In the genomic region with DNA sequence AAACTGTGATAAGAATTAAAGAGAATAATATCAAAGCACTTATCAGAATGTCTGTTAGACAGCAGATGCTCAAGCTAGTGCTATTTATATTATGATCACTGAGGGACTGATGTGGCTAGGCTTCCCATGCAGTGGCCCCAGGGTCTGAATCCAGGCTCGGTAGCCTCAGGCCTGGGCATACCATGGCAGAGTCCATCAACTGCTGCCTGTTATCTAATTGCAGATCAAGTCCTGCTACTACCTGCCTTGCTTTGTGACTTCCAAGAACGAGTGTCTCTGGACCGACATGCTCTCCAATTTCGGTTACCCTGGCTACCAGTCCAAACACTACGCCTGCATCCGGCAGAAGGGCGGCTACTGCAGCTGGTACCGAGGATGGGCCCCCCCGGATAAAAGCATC, we compare ENCODE assay signal across 22 cellular contexts. TPM values are rescaled to one million over a fixed set of nuclear protein-coding genes. Genes with fewer than 3 reads are reported as not detected.
"Had no signal": no experiment of that assay in that cellular context is flagged by ENCODE, and none has a peak within 500 bp of the region (broad histone marks: within the 10 kb centered on the region; RNA-seq: fewer than 3 reads in every experiment).

No MANE protein-coding gene starts in this region.

- H3K27ac ChIP-seq: neutrophil, ovary, prostate gland, tibial artery had no signal

- ATAC-seq: left colon; naive thymus-derived CD8-positive, alpha-beta T cell had no signal

- H3K4me3 Mint-ChIP-seq: activated naive CD4-positive, alpha-beta T cell treated with anti-CD3 and anti-CD28 coated beads, Interleukin-2, amount 50 U/mL, for 24 hours; brain; dendritic cell treated with granulocyte-macrophage colony-stimulating factor and Interleukin-4, amounts not matched to agents 40 ng/mL and 50 ng/mL, for 4 days; mesothelial cell of epicardium; stimulated activated naive CD8-positive, alpha-beta T cell treated with anti-CD3 and anti-CD28 coated beads, Interleukin-15, Interleukin-2, amounts not matched to agents 100 ng/mL and 50 ng/mL, for 24 hours had no signal

- H3K4me1 Mint-ChIP-seq: activated naive CD4-positive, alpha-beta T cell treated with anti-CD3 and anti-CD28 coated beads, Interleukin-2, amount 50 U/mL, for 24 hours; mesothelial cell of epicardium; naive thymus-derived CD8-positive, alpha-beta T cell had no signal

- H3K27ac Mint-ChIP-seq: activated naive CD4-positive, alpha-beta T cell treated with anti-CD3 and anti-CD28 coated beads, Interleukin-2, amount 50 U/mL, for 24 hours; dendritic cell treated with granulocyte-macrophage colony-stimulating factor and Interleukin-4, amounts not matched to agents 40 ng/mL and 50 ng/mL, for 4 days; mesothelial cell of epicardium; naive thymus-derived CD8-positive, alpha-beta T cell; stimulated activated naive CD8-positive, alpha-beta T cell treated with anti-CD3 and anti-CD28 coated beads, Interleukin-15, Interleukin-2, amounts not matched to agents 100 ng/mL and 50 ng/mL, for 24 hours had no signal

- H3K36me3 Mint-ChIP-seq: activated naive CD4-positive, alpha-beta T cell treated with anti-CD3 and anti-CD28 coated beads, Interleukin-2, amount 50 U/mL, for 24 hours; naive thymus-derived CD8-positive, alpha-beta T cell had no signal

- H3K4me3 ChIP-seq: ovary, prostate gland, tibial artery had no signal

- H3K36me3 ChIP-seq: neutrophil, ovary had no signal

- H3K27me3 ChIP-seq: neutrophil, ovary, tibial artery had no signal

- DNase-seq: activated CD4-positive, alpha-beta T cell treated with anti-CD3 and anti-CD28 coated beads for 1 hour; activated CD4-positive, alpha-beta T cell treated with anti-CD3 and anti-CD28 coated beads, Interleukin-2, amount 50 U/mL, for 1 hour; activated gamma-delta T cell treated with Interleukin-2 at 50 U/mL for 16 hours; activated T-cell treated with anti-CD3 and anti-CD28 coated beads, Interleukin-2, amount 50 U/mL, for 1 hour; anterior cingulate cortex; caudate nucleus; effector CD4-positive, alpha-beta T cell; foreskin fibroblast; left colon; naive thymus-derived CD8-positive, alpha-beta T cell; ovary; stimulated activated CD4-positive, alpha-beta T cell treated with anti-CD3 and anti-CD28 coated beads, Interleukin-12 subunit alpha, Interleukin-12 subunit beta, amount 100 ng/mL, for 4 hours; stimulated activated CD4-positive, alpha-beta T cell treated with anti-CD3 and anti-CD28 coated beads, Interleukin-1b, Interleukin-23, amount 100 ng/mL, for 48 hours; substantia nigra; tibial artery had no signal

- H3K9me3 Mint-ChIP-seq: activated naive CD4-positive, alpha-beta T cell treated with anti-CD3 and anti-CD28 coated beads, Interleukin-2, amount 50 U/mL, for 24 hours; brain; dendritic cell treated with granulocyte-macrophage colony-stimulating factor and Interleukin-4, amounts not matched to agents 40 ng/mL and 50 ng/mL, for 4 days; mesothelial cell of epicardium; naive thymus-derived CD8-positive, alpha-beta T cell; stimulated activated naive CD8-positive, alpha-beta T cell treated with anti-CD3 and anti-CD28 coated beads, Interleukin-15, Interleukin-2, amounts not matched to agents 100 ng/mL and 50 ng/mL, for 24 hours had no signal

- H3K9me3 ChIP-seq: neutrophil, ovary, prostate gland, tibial artery had no signal

- H3K4me1 ChIP-seq: prostate gland had no signal

- H3K27me3 Mint-ChIP-seq: activated naive CD4-positive, alpha-beta T cell treated with anti-CD3 and anti-CD28 coated beads, Interleukin-2, amount 50 U/mL, for 24 hours; dendritic cell treated with granulocyte-macrophage colony-stimulating factor and Interleukin-4, amounts not matched to agents 40 ng/mL and 50 ng/mL, for 4 days; stimulated activated naive CD8-positive, alpha-beta T cell treated with anti-CD3 and anti-CD28 coated beads, Interleukin-15, Interleukin-2, amounts not matched to agents 100 ng/mL and 50 ng/mL, for 24 hours had no signal

RNA-seq across cellular contexts. Expression of gene TIMP3, which starts 57.5 kb away (rescaled TPM):
- polyA plus RNA-seq: naive thymus-derived CD8-positive, alpha-beta T cell had no signal
